Comparison of ENCODE assay signal across 1 cellular context in the genomic region with DNA sequence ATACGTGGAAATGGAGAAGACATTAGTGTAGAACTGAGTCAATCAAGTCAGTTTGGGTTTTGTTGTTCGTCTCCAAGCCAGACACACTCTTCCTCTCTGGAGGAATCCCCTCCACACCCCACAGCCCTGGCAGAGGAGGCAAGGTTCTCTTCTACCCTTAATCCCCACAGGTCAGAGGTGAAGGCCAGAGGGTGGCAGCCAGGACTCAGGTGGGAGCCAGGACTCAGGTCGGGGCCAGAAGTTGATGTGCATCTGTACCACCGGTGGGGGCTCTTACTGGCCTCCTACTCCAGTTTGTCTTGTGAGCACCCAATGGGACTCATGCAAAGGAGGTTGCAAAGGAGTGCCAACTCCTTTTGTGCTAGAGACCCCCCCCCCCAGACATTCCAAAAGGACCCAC.
TF ChIP-seq lines count a peak whose summit lies in the region.

No MANE protein-coding gene starts in this region.

TF ChIP-seq in IMR-90, 13 proteins besides CTCF, POLR2A, EP300 and RAD21:
- TF ChIP-seq MAZ (IDR thresholded peaks at IDR 0.05; ENCODE audit: borderline replicate concordance, low read depth, low read length): no peak
- no peak for TF ChIP-seq NFE2L2 (IDR thresholded peaks at IDR 0.05; ENCODE audit: low read depth, low read length)
- TF ChIP-seq, protein P1, sequence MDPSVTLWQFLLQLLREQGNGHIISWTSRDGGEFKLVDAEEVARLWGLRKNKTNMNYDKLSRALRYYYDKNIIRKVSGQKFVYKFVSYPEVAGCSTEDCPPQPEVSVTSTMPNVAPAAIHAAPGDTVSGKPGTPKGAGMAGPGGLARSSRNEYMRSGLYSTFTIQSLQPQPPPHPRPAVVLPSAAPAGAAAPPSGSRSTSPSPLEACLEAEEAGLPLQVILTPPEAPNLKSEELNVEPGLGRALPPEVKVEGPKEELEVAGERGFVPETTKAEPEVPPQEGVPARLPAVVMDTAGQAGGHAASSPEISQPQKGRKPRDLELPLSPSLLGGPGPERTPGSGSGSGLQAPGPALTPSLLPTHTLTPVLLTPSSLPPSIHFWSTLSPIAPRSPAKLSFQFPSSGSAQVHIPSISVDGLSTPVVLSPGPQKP (IDR thresholded peaks at IDR 0.05; ENCODE audit: borderline replicate concordance, low read depth, low read length): no peak
- TF ChIP-seq MXI1 (IDR thresholded peaks at IDR 0.05; ENCODE audit: borderline replicate concordance, low read depth, low read length): no peak
- TF ChIP-seq, protein P2, sequence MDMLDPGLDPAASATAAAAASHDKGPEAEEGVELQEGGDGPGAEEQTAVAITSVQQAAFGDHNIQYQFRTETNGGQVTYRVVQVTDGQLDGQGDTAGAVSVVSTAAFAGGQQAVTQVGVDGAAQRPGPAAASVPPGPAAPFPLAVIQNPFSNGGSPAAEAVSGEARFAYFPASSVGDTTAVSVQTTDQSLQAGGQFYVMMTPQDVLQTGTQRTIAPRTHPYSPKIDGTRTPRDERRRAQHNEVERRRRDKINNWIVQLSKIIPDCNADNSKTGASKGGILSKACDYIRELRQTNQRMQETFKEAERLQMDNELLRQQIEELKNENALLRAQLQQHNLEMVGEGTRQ (IDR thresholded peaks at IDR 0.05; ENCODE audit: low read depth, low read length): no peak
- TF ChIP-seq BHLHE40 (IDR thresholded peaks at IDR 0.05; ENCODE audit: low read depth, low read length): no peak
- TF ChIP-seq FOS (IDR thresholded peaks at IDR 0.05; ENCODE audit: low read depth, low read length): no peak
- TF ChIP-seq CHD1 (IDR thresholded peaks at IDR 0.05; ENCODE audit: low read depth, low read length): no peak
- no peak for TF ChIP-seq RFX5 (IDR thresholded peaks at IDR 0.05; ENCODE audit: low read depth, low read length)
- no peak for TF ChIP-seq RCOR1 (IDR thresholded peaks at IDR 0.05; ENCODE audit: insufficient replicate concordance, low read length)
- no peak for TF ChIP-seq MAFK (IDR thresholded peaks at IDR 0.05; ENCODE audit: low read depth, low read length)
- TF ChIP-seq CEBPB (IDR thresholded peaks at IDR 0.05; ENCODE audit: low read depth, low read length): no peak
- no peak for TF ChIP-seq SMC3 (IDR thresholded peaks at IDR 0.05; ENCODE audit: low read depth, low read length)
